In the genomic region with DNA sequence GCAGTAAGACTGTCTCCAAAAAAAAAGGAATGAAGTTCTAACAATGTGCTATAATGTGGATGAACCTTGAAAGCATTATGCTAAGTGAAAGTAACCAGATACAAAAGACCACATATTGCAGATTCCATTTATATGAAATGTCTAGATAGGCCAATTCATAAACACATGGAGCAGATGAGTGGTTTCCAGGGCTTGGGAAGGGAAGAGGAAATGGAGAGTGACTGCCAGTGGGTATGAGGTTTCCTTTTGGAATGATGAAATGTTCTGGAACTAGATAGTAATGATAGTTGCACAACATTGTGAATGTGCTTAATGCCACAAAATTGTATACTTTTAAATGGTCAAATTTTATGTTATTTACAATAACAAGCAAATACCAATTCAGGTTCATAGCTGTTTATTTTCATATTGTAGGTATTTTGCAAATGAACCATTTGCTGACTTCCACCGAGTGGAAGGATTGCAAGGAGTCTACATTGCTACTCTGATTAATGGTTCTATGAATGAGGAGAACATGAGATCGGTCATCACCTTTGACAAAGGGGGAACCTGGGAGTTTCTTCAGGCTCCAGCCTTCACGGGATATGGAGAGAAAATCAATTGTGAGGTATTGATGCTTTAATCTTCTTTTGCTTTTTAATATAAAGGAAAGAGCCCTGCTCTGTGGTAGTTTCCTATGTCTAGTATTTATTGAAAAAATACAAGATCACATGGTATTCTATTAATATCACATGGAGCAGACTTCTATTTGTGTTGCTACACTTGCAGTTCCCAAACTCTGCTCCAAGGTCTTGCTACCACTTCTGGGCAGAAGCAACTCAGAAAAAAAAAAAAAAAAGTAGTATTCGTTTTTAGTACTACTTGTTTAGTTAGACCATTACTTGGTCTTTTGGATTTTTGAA, we compare ENCODE assay signal across 11 cellular contexts.
DNase-seq lines count a peak whose midpoint lies in the region; ATAC-seq, FAIRE-seq and TF ChIP-seq lines count a peak whose summit lies in the region.
"Had no signal": no experiment of that assay in that cellular context is flagged by ENCODE, and none has a peak within 500 bp of the region (broad histone marks: within the 10 kb centered on the region; RNA-seq: fewer than 3 reads in every experiment).

No MANE protein-coding gene starts in this region.

- 83 to 90% (median 87%) methylated on average over 4 of the region's 4 CpGs for WGBS in small intestine, 3 donors

- peak; percentile 78 for FAIRE-seq in GM12892 (lab: Jason Lieb, UNC)
- FAIRE-seq in small intestine (lab: Jason Lieb, UNC): no peak

- TF ChIP-seq POLR2A in GM12892 (IDR thresholded peaks at IDR 0.05; ENCODE audit: low read depth, low read length): no peak

- H3K9me3 ChIP-seq in small intestine (ENCODE audit: control insufficient read depth, low read depth): no peaks in the 10 kb centered on the region

- no peaks in the 10 kb centered on the region for H3K27me3 Mint-ChIP-seq in activated naive CD8-positive, alpha-beta T cell treated with anti-CD3 and anti-CD28 coated beads, Interleukin-2, amount 50 U/mL, for 24 hours
- no peaks in the 10 kb centered on the region for H3K27me3 Mint-ChIP-seq in mesothelial cell of epicardium (ENCODE audit: low read depth)

- no peaks in the 10 kb centered on the region for H3K4me1 ChIP-seq in small intestine (ENCODE audit: control insufficient read depth in 2 of 2, insufficient read depth in 1 of 2, low read depth in 1 of 2, low read length in 1 of 2)

- peak; percentile 91 for DNase-seq in AG10803 (ENCODE audit: low read depth)
- no peak for DNase-seq in GM12892 (ENCODE audit: insufficient read length)
- no peak for DNase-seq in activated naive CD8-positive, alpha-beta T cell treated with anti-CD3 and anti-CD28 coated beads, Interleukin-2, amount 50 U/mL, for 24 hours
- DNase-seq in iris pigment epithelial cell (ENCODE audit: low read depth): peak; percentile 64
- no peak for DNase-seq in small intestine
- DNase-seq in mesothelial cell of epicardium (ENCODE audit: low spot score in 2 of 2, unreplicated experiment in 2 of 2): no peak
- no peak for DNase-seq in GM19238 (ENCODE audit: insufficient read length, low spot score)
- DNase-seq in NCI-H1048 (lab: John Stamatoyannopoulos, UW): no peak
- DNase-seq: activated gamma-delta T cell treated with Interleukin-2 at 50 U/mL for 16 hours, DND-41, NCI-H526 treated with DMSO at 0.1 percent for 48 hours had no signal

- no peak for TF ChIP-seq CTCF in AG10803 (conservative IDR thresholded peaks at IDR 0.05; ENCODE audit: low read length)
- TF ChIP-seq CTCF in mesothelial cell of epicardium (IDR thresholded peaks at IDR 0.05; ENCODE audit: unreplicated experiment): no peak

- no peak overlapping the region for H3K4me3 Mint-ChIP-seq in activated naive CD8-positive, alpha-beta T cell treated with anti-CD3 and anti-CD28 coated beads, Interleukin-2, amount 50 U/mL, for 24 hours
- no peak overlapping the region for H3K4me3 Mint-ChIP-seq in mesothelial cell of epicardium

- H3K4me3 ChIP-seq in AG10803 (ENCODE audit: low read length) (no peak overlapping the region), small intestine (ENCODE audit: low read depth in 1 of 2, low read length in 2 of 2) (no peak overlapping the region)

- H3K36me3 Mint-ChIP-seq in activated naive CD8-positive, alpha-beta T cell treated with anti-CD3 and anti-CD28 coated beads, Interleukin-2, amount 50 U/mL, for 24 hours (ENCODE audit: low read depth): peaks cover 49% of the 10 kb centered on the region
- H3K36me3 Mint-ChIP-seq in mesothelial cell of epicardium: peaks cover 38% of the 10 kb centered on the region

- H3K27me3 ChIP-seq in small intestine (ENCODE audit: control insufficient read depth in 2 of 2, insufficient read depth in 2 of 2, low read length in 2 of 2): no peaks in the 10 kb centered on the region

- H3K27ac ChIP-seq in small intestine (ENCODE audit: low read depth in 1 of 2, low read length in 1 of 2): no peak overlapping the region

- peaks cover 6% of the 10 kb centered on the region for H3K9me3 Mint-ChIP-seq in activated naive CD8-positive, alpha-beta T cell treated with anti-CD3 and anti-CD28 coated beads, Interleukin-2, amount 50 U/mL, for 24 hours
- no peaks in the 10 kb centered on the region for H3K9me3 Mint-ChIP-seq in mesothelial cell of epicardium

- peaks cover 48% of the 10 kb centered on the region for H3K4me1 Mint-ChIP-seq in activated naive CD8-positive, alpha-beta T cell treated with anti-CD3 and anti-CD28 coated beads, Interleukin-2, amount 50 U/mL, for 24 hours
- H3K4me1 Mint-ChIP-seq in mesothelial cell of epicardium: no peaks in the 10 kb centered on the region

- H3K36me3 ChIP-seq in small intestine (ENCODE audit: control insufficient read depth in 2 of 2, insufficient read depth in 2 of 2, low read length in 2 of 2): peaks cover 2 to 15% of the 10 kb centered on the region in 2 donors

- H3K27ac Mint-ChIP-seq in activated naive CD8-positive, alpha-beta T cell treated with anti-CD3 and anti-CD28 coated beads, Interleukin-2, amount 50 U/mL, for 24 hours: peak overlapping the region; percentile 28
- no peak overlapping the region for H3K27ac Mint-ChIP-seq in mesothelial cell of epicardium

- no peak for ATAC-seq in activated naive CD8-positive, alpha-beta T cell treated with anti-CD3 and anti-CD28 coated beads, Interleukin-2, amount 50 U/mL, for 24 hours

Comparison
In these comparisons a context has a peak if more than half of its experiments do, and no peak if none do; other contexts are left out.
1. DNase-seq: peak in AG10803 (single experiment) and iris pigment epithelial cell (single experiment); none in GM12892 (single experiment), activated naive CD8-positive, alpha-beta T cell treated with anti-CD3 and anti-CD28 coated beads, Interleukin-2, amount 50 U/mL, for 24 hours (single experiment), small intestine (single experiment), mesothelial cell of epicardium (0 of 2), GM19238 (single experiment) and NCI-H1048 (single experiment).